ENCODE assay signal across 19 cellular contexts in the genomic region with DNA sequence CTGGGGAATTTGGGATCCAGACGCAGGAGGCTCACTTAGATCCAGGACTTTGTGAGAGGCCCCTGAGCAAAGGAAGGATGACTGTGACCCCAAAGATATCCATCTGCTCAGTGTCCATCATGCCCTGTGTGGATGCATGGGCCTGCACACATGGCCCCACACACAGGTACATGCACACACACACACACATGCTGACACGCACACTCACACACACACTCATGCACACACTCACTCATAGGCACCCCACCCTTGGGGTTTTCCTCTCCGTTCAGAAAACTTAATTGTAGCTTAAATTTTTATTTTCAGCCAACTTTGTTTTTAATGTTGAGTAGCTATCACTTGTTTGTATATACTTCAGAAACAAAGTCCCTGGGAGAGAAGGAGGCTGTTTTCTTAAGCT.
"Had no signal": no experiment of that assay in that cellular context is flagged by ENCODE, and none has a peak within 500 bp of the region (broad histone marks: within the 10 kb centered on the region; RNA-seq: fewer than 3 reads in every experiment).

No MANE protein-coding gene starts in this region.

- H3K4me3 Mint-ChIP-seq: activated CD4-positive, alpha-beta memory T cell treated with anti-CD3 and anti-CD28 coated beads for 36 hours; activated T-helper 1 cell treated with anti-CD3 and anti-CD28 coated beads, Interleukin-12 subunit alpha, Interleukin-12 subunit beta, Interleukin-2, Interleukin-4 antibody, amounts not matched to agents 30 ng/mL and 10 ng/mL and 1 ng/mL, durations not matched to agents 14 hours and 24 hours and 36 hours; natural killer cell treated with Interleukin-12 subunit alpha and Interleukin-12 subunit beta and Interleukin-15 and Interleukin-18, amount 100 ng/mL, for 72 hours; WTC11 had no signal

- H3K9me3 ChIP-seq: adrenal gland, transverse colon, vagina had no signal

- H3K36me3 ChIP-seq: transverse colon had no signal

- H3K4me1 Mint-ChIP-seq: WTC11 had no signal

- H3K36me3 Mint-ChIP-seq: activated CD4-positive, alpha-beta memory T cell treated with anti-CD3 and anti-CD28 coated beads for 36 hours; activated naive CD4-positive, alpha-beta T cell treated with anti-CD3 and anti-CD28 coated beads, Interleukin-2, amount 50 U/mL, for 72 hours; natural killer cell treated with Interleukin-12 subunit alpha and Interleukin-12 subunit beta and Interleukin-15 and Interleukin-18, amount 100 ng/mL, for 72 hours; WTC11 had no signal

- H3K27ac Mint-ChIP-seq: activated CD4-positive, alpha-beta memory T cell treated with anti-CD3 and anti-CD28 coated beads for 36 hours; activated naive CD4-positive, alpha-beta T cell treated with anti-CD3 and anti-CD28 coated beads, Interleukin-2, amount 50 U/mL, for 72 hours; activated T-helper 1 cell treated with anti-CD3 and anti-CD28 coated beads, Interleukin-12 subunit alpha, Interleukin-12 subunit beta, Interleukin-2, Interleukin-4 antibody, amounts not matched to agents 30 ng/mL and 10 ng/mL and 1 ng/mL, durations not matched to agents 14 hours and 24 hours and 36 hours; natural killer cell treated with Interleukin-12 subunit alpha and Interleukin-12 subunit beta and Interleukin-15 and Interleukin-18, amount 100 ng/mL, for 72 hours; WTC11 had no signal

- DNase-seq: activated CD4-positive, alpha-beta memory T cell treated with anti-CD3 and anti-CD28 coated beads for 36 hours; activated CD4-positive, alpha-beta T cell treated with anti-CD3 and anti-CD28 coated beads for 4 hours; activated gamma-delta T cell treated with Interleukin-2 at 50 U/mL for 16 hours; activated T-cell treated with anti-CD3 and anti-CD28 coated beads for 4 hours; adrenal gland; dermis blood vessel endothelial cell; foreskin keratinocyte; glutamatergic neuron; hippocampal formation; left cardiac atrium; retina; stimulated activated naive CD8-positive, alpha-beta T cell treated with anti-CD3 and anti-CD28 coated beads, Interleukin-15, Interleukin-2, amounts not matched to agents 100 U/mL and 50 U/mL, for 24 hours; transverse colon had no signal

- H3K27ac ChIP-seq: foreskin keratinocyte, vagina had no signal

- ATAC-seq: activated naive CD4-positive, alpha-beta T cell treated with anti-CD3 and anti-CD28 coated beads, Interleukin-2, amount 50 U/mL, for 72 hours; foreskin keratinocyte; left cardiac atrium; natural killer cell treated with Interleukin-12 subunit alpha and Interleukin-12 subunit beta and Interleukin-15 and Interleukin-18, amount 100 ng/mL, for 72 hours; stimulated activated naive CD8-positive, alpha-beta T cell treated with anti-CD3 and anti-CD28 coated beads, Interleukin-15, Interleukin-2, amounts not matched to agents 100 U/mL and 50 U/mL, for 24 hours; WTC11 had no signal

- H3K9me3 Mint-ChIP-seq: activated CD4-positive, alpha-beta memory T cell treated with anti-CD3 and anti-CD28 coated beads for 36 hours; activated naive CD4-positive, alpha-beta T cell treated with anti-CD3 and anti-CD28 coated beads, Interleukin-2, amount 50 U/mL, for 72 hours; activated T-helper 1 cell treated with anti-CD3 and anti-CD28 coated beads, Interleukin-12 subunit alpha, Interleukin-12 subunit beta, Interleukin-2, Interleukin-4 antibody, amounts not matched to agents 30 ng/mL and 10 ng/mL and 1 ng/mL, durations not matched to agents 14 hours and 24 hours and 36 hours; natural killer cell treated with Interleukin-12 subunit alpha and Interleukin-12 subunit beta and Interleukin-15 and Interleukin-18, amount 100 ng/mL, for 72 hours; WTC11 had no signal

- H3K4me3 ChIP-seq: adrenal gland, cardiac muscle cell, transverse colon, vagina had no signal

- H3K27me3 Mint-ChIP-seq: activated CD4-positive, alpha-beta memory T cell treated with anti-CD3 and anti-CD28 coated beads for 36 hours; natural killer cell treated with Interleukin-12 subunit alpha and Interleukin-12 subunit beta and Interleukin-15 and Interleukin-18, amount 100 ng/mL, for 72 hours had no signal

- H3K27me3 ChIP-seq: adrenal gland, cardiac muscle cell, foreskin keratinocyte, transverse colon, vagina had no signal
